ENCODE assay signal across 14 cellular contexts in genomic region chr11:43969543-43969942, GRCh38. TPM values are rescaled to one million over a fixed set of nuclear protein-coding genes. Genes with fewer than 3 reads are reported as not detected.
DNase-seq lines count a peak whose midpoint lies in the region; ATAC-seq and TF ChIP-seq lines count a peak whose summit lies in the region.
"Had no signal": no experiment of that assay in that cellular context is flagged by ENCODE, and none has a peak within 500 bp of the region (broad histone marks: within the 10 kb centered on the region; RNA-seq: fewer than 3 reads in every experiment).

No MANE protein-coding gene starts in this region.

- H3F3A ChIP-seq in GM23248 (ENCODE audit: insufficient read depth): no peaks in the 10 kb centered on the region

- H3K27ac ChIP-seq in GM23248 (no peak overlapping the region), osteoblast (ENCODE audit: low read depth, low read length) (no peak overlapping the region)
- H3K27ac ChIP-seq: esophagus squamous epithelium, sigmoid colon had no signal

- H3K27me3 ChIP-seq in GM23248 (replicated peaks; ENCODE audit: insufficient read depth) (no peaks in the 10 kb centered on the region), osteoblast (ENCODE audit: insufficient read depth, low read length) (peaks cover 3% of the 10 kb centered on the region)
- H3K27me3 ChIP-seq: esophagus squamous epithelium, sigmoid colon had no signal

- no peak overlapping the region for H3K9ac ChIP-seq in GM23248

- no peaks in the 10 kb centered on the region for H3K4me1 Mint-ChIP-seq in activated T-helper 17 cell treated with anti-CD3 and anti-CD28 coated beads, Interleukin-2, amount 50 U/mL, for 72 hours

- no peak overlapping the region for H2AFZ ChIP-seq in GM23248
- peak overlapping the region; percentile 15 for H2AFZ ChIP-seq in osteoblast (ENCODE audit: low read length)

- peaks cover 21% of the 10 kb centered on the region for H3K27me3 Mint-ChIP-seq in activated T-helper 17 cell treated with anti-CD3 and anti-CD28 coated beads, Interleukin-2, amount 50 U/mL, for 72 hours

- in situ Hi-C loops in GM23248 (cut with MboI): no loop called here

- H3K27ac Mint-ChIP-seq in activated T-helper 17 cell treated with anti-CD3 and anti-CD28 coated beads, Interleukin-2, amount 50 U/mL, for 72 hours: no peak overlapping the region
- H3K27ac Mint-ChIP-seq: CD4-positive, alpha-beta T cell had no signal

- no peaks in the 10 kb centered on the region for H3K36me3 ChIP-seq in GM23248 (ENCODE audit: low read depth)
- no peaks in the 10 kb centered on the region for H3K36me3 ChIP-seq in osteoblast (ENCODE audit: insufficient read depth, low read length)
- H3K36me3 ChIP-seq: esophagus squamous epithelium, sigmoid colon had no signal

- no peaks in the 10 kb centered on the region for H3K36me3 Mint-ChIP-seq in activated T-helper 17 cell treated with anti-CD3 and anti-CD28 coated beads, Interleukin-2, amount 50 U/mL, for 72 hours (ENCODE audit: low read depth)

- H3K4me3 ChIP-seq in GM23248: no peak overlapping the region
- no peak overlapping the region for H3K4me3 ChIP-seq in osteoblast (ENCODE audit: insufficient read depth, low read length)
- H3K4me3 ChIP-seq: esophagus squamous epithelium, sigmoid colon had no signal

- H3K4me1 ChIP-seq in GM23248 (ENCODE audit: insufficient read depth): no peaks in the 10 kb centered on the region; the same call in 1 of the 2 replicates
- H3K4me1 ChIP-seq in osteoblast (ENCODE audit: insufficient read depth, low read length): peaks cover 12% of the 10 kb centered on the region
- H3K4me1 ChIP-seq: esophagus squamous epithelium, sigmoid colon had no signal

- no peak overlapping the region for H3K4me2 ChIP-seq in GM23248 (ENCODE audit: unreplicated experiment)
- peak overlapping the region; percentile 6 for H3K4me2 ChIP-seq in osteoblast (ENCODE audit: insufficient read depth, low read length)

- peaks cover under 1% of the 10 kb centered on the region for H3K9me3 ChIP-seq in GM23248 (ENCODE audit: low read depth)
- H3K9me3 ChIP-seq in osteoblast (ENCODE audit: low read depth, low read length): peaks cover 2% of the 10 kb centered on the region

- 6 to 7% methylated on average over 4 of the region's 4 CpGs for WGBS in GM23248 (ENCODE audit: low coverage in 1 of 2, low lambda C conversion rate in 2 of 2, missing lambda C conversion rate in 2 of 2), 2 experiments

- H4K20me1 ChIP-seq in GM23248 (ENCODE audit: insufficient read depth) (no peaks in the 10 kb centered on the region), osteoblast (ENCODE audit: insufficient read depth, low read length) (no peaks in the 10 kb centered on the region)

- H3K4me3 Mint-ChIP-seq in activated T-helper 17 cell treated with anti-CD3 and anti-CD28 coated beads, Interleukin-2, amount 50 U/mL, for 72 hours: no peak overlapping the region
- H3K4me3 Mint-ChIP-seq: CD4-positive, alpha-beta T cell had no signal

- no peak for ATAC-seq in activated T-helper 17 cell treated with anti-CD3 and anti-CD28 coated beads, Interleukin-2, amount 50 U/mL, for 72 hours (replicated peaks)

- H3K79me2 ChIP-seq in GM23248 (ENCODE audit: insufficient read depth): no peaks in the 10 kb centered on the region
- no peaks in the 10 kb centered on the region for H3K79me2 ChIP-seq in osteoblast (ENCODE audit: insufficient read depth, low read length)

- DNase-seq in GM23248: peak; percentile 51
- peak; percentile 72 for DNase-seq in RPMI8226
- DNase-seq in head of caudate nucleus: peak in 28 of 42 donors; percentile 3 to 71 (median 36)
- DNase-seq in osteoblast (ENCODE audit: insufficient read length, low spot score, missing footprints): peak; percentile 85
- no peak for DNase-seq in dedifferentiated amniotic fluid mesenchymal stem cell (ENCODE audit: extremely low spot score)
- no peak for DNase-seq in NAMALWA (ENCODE audit: low spot score)
- DNase-seq: activated CD4-positive, alpha-beta T cell treated with anti-CD3 and anti-CD28 coated beads, Interleukin-2, amount 50 U/mL, for 48 hours; CD4-positive, alpha-beta T cell; esophagus squamous epithelium; GF-D8; NCI-H187 treated with DMSO at 0.1 percent for 48 hours; sigmoid colon had no signal

- H3K9me3 Mint-ChIP-seq in activated T-helper 17 cell treated with anti-CD3 and anti-CD28 coated beads, Interleukin-2, amount 50 U/mL, for 72 hours: peaks cover 5% of the 10 kb centered on the region

- intact Hi-C loops in head of caudate nucleus (cut with DNase I): no loop called here

- no peaks in the 10 kb centered on the region for H3K9me2 ChIP-seq in GM23248 (ENCODE audit: insufficient read depth)

- no peak for TF ChIP-seq CTCF in osteoblast (IDR thresholded peaks at IDR 0.05; ENCODE audit: extremely low read depth, low read depth, low read length)

RNA-seq across cellular contexts. Expression of gene C11orf96, which starts 27.1 kb away (rescaled TPM):
- total RNA-seq in GM23248 (2014; rRNA removed; shearing (Covaris generic)): 1.8 TPM in 2 replicates
- polyA plus RNA-seq in GM23248 (2016; fragmentation: Nextera tagmentation; extraction: Ambion mirVana): 0.38 and 1.1 TPM in 2 replicates
- 9.7 and 20.6 TPM in 2 replicates for total RNA-seq in osteoblast
- under 1 TPM in 1 of 2 donors, not detected in 1; 0.26 TPM for total RNA-seq in activated T-helper 17 cell treated with anti-CD3 and anti-CD28 coated beads, Interleukin-2, amount 50 U/mL, for 72 hours
- total RNA-seq: CD4-positive, alpha-beta T cell; OCI-LY7 had no signal

Comparison
In these comparisons a context has a peak if more than half of its experiments do, and no peak if none do; other contexts are left out.
1. DNase-seq: peak in GM23248 (single experiment), RPMI8226 (single experiment), head of caudate nucleus (28 of 42) and osteoblast (single experiment); none in dedifferentiated amniotic fluid mesenchymal stem cell (single experiment) and NAMALWA (single experiment).